In the genomic region with DNA sequence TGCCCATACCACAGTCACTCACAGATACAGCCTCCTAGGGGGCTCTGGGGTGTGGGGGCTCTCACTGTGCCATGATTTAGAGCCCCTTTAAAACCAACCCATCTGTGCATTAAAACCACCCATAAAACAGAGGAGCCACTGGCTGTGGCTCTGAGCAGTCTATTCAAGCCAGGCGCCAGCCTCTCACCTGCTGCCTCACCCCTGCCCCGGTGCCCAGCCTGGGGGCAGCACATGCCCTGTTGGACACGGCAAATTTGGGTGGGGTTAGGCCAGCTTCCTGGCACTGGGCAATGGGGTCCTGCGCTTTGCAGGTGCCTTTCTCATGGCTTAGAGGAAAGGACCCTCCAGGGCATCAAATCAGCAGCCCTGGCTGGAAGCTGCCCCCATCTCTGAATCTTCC, we compare ENCODE assay signal across 16 cellular contexts.
DNase-seq lines count a peak whose midpoint lies in the region; ATAC-seq and TF ChIP-seq lines count a peak whose summit lies in the region.
"Had no signal": no experiment of that assay in that cellular context is flagged by ENCODE, and none has a peak within 500 bp of the region (broad histone marks: within the 10 kb centered on the region; RNA-seq: fewer than 3 reads in every experiment).

No MANE protein-coding gene starts in this region.

- H3K4me3 ChIP-seq in BLaER1 (no peak overlapping the region), Panc1 (ENCODE audit: low read depth in 2 of 2, low read length in 2 of 2) (no peak overlapping the region), lung (no peak overlapping the region), skeletal muscle tissue (ENCODE audit: low read length in 3 of 3) (peak overlapping the region in 2 of 3 donors; percentile 36 to 63)
- H3K4me3 ChIP-seq: K562 had no signal

- in situ Hi-C loops in Panc1 (cut with HindIII; ENCODE audit: low pct_unique_long_range_greater_than_20kb, low sequenced_read_pairs) = no loop called here

- BruUV-seq in Panc1 (replicated peaks; lab: Mats Ljungman, UMichigan) = no TSS peak

- DNase-seq in Panc1 (ENCODE audit: low read depth, low spot score) (no peak), lung (ENCODE audit: low spot score) (no peak), NCI-H2227 treated with DMSO at 0.1 percent for 48 hours (lab: John Stamatoyannopoulos, UW) (no peak)
- DNase-seq in stimulated activated naive CD4-positive, alpha-beta T cell treated with Interleukin-2 at 50 U/mL for 16 hours (lab: John Stamatoyannopoulos, UW) = no peak
- DNase-seq: BE2C, COR-L47, DMS153, NCI-H1105, NCI-H1694 treated with DMSO at 0.1 percent for 48 hours, NCI-H446, NCI-H774 had no signal

- H4K20me1 ChIP-seq in BLaER1 = no peaks in the 10 kb centered on the region

- TF ChIP-seq CTCF in Panc1 (IDR thresholded peaks at IDR 0.05) (no peak), lung (IDR thresholded peaks at IDR 0.05; ENCODE audit: control extremely low read depth, extremely low read depth) (no peak)

- WGBS in lung, 2 donors = 88 to 92% methylated on average over 4 of the region's 4 CpGs

- H3K36me3 ChIP-seq in BLaER1 (no peaks in the 10 kb centered on the region), Panc1 (ENCODE audit: control insufficient read depth, insufficient read depth, low read length) (no peaks in the 10 kb centered on the region), lung (ENCODE audit: control insufficient read depth in 2 of 2, insufficient read depth in 2 of 2, low read length in 2 of 2) (no peaks in the 10 kb centered on the region), skeletal muscle tissue (ENCODE audit: control insufficient read depth in 3 of 3, insufficient read depth in 3 of 3, low read length in 3 of 3) (no peaks in the 10 kb centered on the region)
- H3K36me3 ChIP-seq: BE2C had no signal

- intact Hi-C loops in Panc1 (cut with micrococcal nuclease; ENCODE audit: unreplicated experiment) = loop anchor here (5.0 kb wide), 1 partner anchor 156 kb away; no protein-coding TSS in a partner anchor

- POLR2A ChIA-PET in Panc1 (lab: Charles Lee) = no interaction called here

- H3K9me3 ChIP-seq in BLaER1 (no peaks in the 10 kb centered on the region), Panc1 (ENCODE audit: control insufficient read depth, insufficient read depth, low read depth, low read length) (no peaks in the 10 kb centered on the region), lung (ENCODE audit: control insufficient read depth in 2 of 2, insufficient read depth in 1 of 2, low read length in 1 of 2) (no peaks in the 10 kb centered on the region), skeletal muscle tissue (ENCODE audit: control insufficient read depth in 3 of 3, low read length in 3 of 3) (no peaks in the 10 kb centered on the region)
- H3K9me3 ChIP-seq: BE2C had no signal

- peak overlapping the region; percentile 69 for H3K4me2 ChIP-seq in BLaER1

- H3K4me1 ChIP-seq in BLaER1 (peaks cover 14% of the 10 kb centered on the region), Panc1 (ENCODE audit: control insufficient read depth, insufficient read depth, low read length) (peaks cover 65% of the 10 kb centered on the region), lung (ENCODE audit: control insufficient read depth in 2 of 2, insufficient read depth in 2 of 2, low read length in 2 of 2) (peaks cover 5 to 39% of the 10 kb centered on the region in 2 donors), skeletal muscle tissue (ENCODE audit: control insufficient read depth in 3 of 3, insufficient read depth in 3 of 3, low read length in 3 of 3) (peaks cover 61 to 95% (median 86%) of the 10 kb centered on the region in 3 donors)

- CTCF ChIA-PET in Panc1 (lab: Charles Lee) = no interaction called here

- no peak for ATAC-seq in Panc1
- ATAC-seq in lung (ENCODE audit: insufficient read depth, low FRiP score) = no peak
- no peak for ATAC-seq in SK-N-SH treated with all-trans-retinoic acid at 6 μM for 48 hours
- no peak for ATAC-seq in GM19035 (IDR thresholded peaks at IDR 0.05; ENCODE audit: unreplicated experiment)
- ATAC-seq: K562 had no signal

- H3K27ac ChIP-seq in BLaER1 (no peak overlapping the region), Panc1 (ENCODE audit: low read length) (peak overlapping the region; percentile 2; the same call in 1 of the 2 replicates), lung (ENCODE audit: low read depth in 1 of 2, low read length in 1 of 2) (peak overlapping the region; percentile 79 to 91), skeletal muscle tissue (ENCODE audit: low read depth, low read length) (peak overlapping the region; percentile 99)

- H3K27me3 ChIP-seq in BLaER1 = no peaks in the 10 kb centered on the region
- H3K27me3 ChIP-seq in Panc1 (ENCODE audit: control insufficient read depth, insufficient read depth, low read length) = no peaks in the 10 kb centered on the region
- H3K27me3 ChIP-seq in lung (ENCODE audit: control insufficient read depth, insufficient read depth) = no peaks in the 10 kb centered on the region
- no peaks in the 10 kb centered on the region for H3K27me3 ChIP-seq in skeletal muscle tissue (ENCODE audit: control insufficient read depth in 3 of 3, insufficient read depth in 3 of 3, low read length in 3 of 3)
- H3K27me3 ChIP-seq: BE2C had no signal

- no peak overlapping the region for H3K9ac ChIP-seq in BLaER1
- H3K9ac ChIP-seq in skeletal muscle tissue (ENCODE audit: low read depth in 1 of 3, low read length in 3 of 3) = peak overlapping the region in 2 of 3 donors; percentile 53 to 60

TF ChIP-seq in SK-N-SH treated with all-trans-retinoic acid at 6 μM for 48 hours, 23 proteins besides CTCF, POLR2A, EP300 and RAD21:
- TF ChIP-seq GLIS3 (CRISPR knock-in tag; IDR thresholded peaks at IDR 0.05) (no peak), CSDC2 (CRISPR knock-in tag; IDR thresholded peaks at IDR 0.05) (no peak), TCF4 (CRISPR knock-in tag; IDR thresholded peaks at IDR 0.05; ENCODE audit: borderline replicate concordance) (no peak), TOX (CRISPR knock-in tag; IDR thresholded peaks at IDR 0.05; ENCODE audit: borderline replicate concordance) (no peak), ZNF8 (CRISPR knock-in tag; IDR thresholded peaks at IDR 0.05) (no peak), ZFP30 (CRISPR knock-in tag; IDR thresholded peaks at IDR 0.05) (no peak), ZC3H10 (CRISPR knock-in tag; IDR thresholded peaks at IDR 0.05) (no peak)

Comparison
In these comparisons a context has a peak if more than half of its experiments do, and no peak if none do; other contexts are left out.
1. H3K4me3 ChIP-seq: peak in skeletal muscle tissue (2 of 3); none in BLaER1 (single experiment), Panc1 (0 of 2) and lung (single experiment).